Comparison of ENCODE assay signal across 1 cellular context in the genomic region with DNA sequence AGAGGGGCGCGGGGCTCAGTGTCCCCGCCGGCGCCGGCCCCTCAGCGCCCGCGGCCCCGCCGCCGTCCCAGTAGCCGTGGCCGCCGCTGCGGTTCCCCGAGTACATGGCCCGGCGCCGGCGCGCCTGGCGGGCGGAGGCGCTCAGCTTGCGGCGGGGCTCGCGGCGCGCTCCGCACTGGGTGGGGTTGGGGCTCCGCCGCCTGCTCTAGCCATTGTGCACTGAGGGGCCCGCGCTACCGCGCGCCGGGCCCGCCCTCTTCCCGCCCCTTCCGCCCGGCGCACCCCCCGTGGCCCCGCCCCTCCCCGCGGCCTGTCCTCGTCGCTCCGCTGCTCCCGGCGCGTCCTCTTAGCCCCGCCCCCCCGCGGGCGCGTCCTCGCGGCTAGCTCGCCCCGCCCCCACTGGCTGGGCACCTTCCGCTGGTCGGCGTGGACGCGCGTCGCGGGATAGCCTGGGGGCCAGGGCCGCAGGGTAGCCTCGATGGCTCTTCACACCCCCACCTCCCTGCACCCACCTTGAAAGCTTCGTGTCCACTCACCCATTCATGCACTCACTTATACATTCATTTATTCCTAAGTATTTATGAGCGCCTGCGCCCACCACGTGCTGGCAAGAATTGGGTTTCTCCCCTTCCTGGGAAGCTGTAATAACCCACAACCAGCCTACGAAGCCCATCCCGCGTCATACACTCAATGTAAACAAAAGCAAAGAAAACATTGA.
TF ChIP-seq lines count a peak whose summit lies in the region.

A gene with protein sequence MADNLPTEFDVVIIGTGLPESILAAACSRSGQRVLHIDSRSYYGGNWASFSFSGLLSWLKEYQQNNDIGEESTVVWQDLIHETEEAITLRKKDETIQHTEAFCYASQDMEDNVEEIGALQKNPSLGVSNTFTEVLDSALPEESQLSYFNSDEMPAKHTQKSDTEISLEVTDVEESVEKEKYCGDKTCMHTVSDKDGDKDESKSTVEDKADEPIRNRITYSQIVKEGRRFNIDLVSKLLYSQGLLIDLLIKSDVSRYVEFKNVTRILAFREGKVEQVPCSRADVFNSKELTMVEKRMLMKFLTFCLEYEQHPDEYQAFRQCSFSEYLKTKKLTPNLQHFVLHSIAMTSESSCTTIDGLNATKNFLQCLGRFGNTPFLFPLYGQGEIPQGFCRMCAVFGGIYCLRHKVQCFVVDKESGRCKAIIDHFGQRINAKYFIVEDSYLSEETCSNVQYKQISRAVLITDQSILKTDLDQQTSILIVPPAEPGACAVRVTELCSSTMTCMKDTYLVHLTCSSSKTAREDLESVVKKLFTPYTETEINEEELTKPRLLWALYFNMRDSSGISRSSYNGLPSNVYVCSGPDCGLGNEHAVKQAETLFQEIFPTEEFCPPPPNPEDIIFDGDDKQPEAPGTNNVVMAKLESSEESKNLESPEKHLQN (minus strand): TSS at position 221 of the 718 bp plus-strand sequence. CDS start 4,603 bp downstream, outside the sequence.
A gene with protein sequence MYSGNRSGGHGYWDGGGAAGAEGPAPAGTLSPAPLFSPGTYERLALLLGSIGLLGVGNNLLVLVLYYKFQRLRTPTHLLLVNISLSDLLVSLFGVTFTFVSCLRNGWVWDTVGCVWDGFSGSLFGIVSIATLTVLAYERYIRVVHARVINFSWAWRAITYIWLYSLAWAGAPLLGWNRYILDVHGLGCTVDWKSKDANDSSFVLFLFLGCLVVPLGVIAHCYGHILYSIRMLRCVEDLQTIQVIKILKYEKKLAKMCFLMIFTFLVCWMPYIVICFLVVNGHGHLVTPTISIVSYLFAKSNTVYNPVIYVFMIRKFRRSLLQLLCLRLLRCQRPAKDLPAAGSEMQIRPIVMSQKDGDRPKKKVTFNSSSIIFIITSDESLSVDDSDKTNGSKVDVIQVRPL (minus strand): TSS at position 221 of the 718 bp plus-strand sequence. CDS start 115 bp downstream, at position 106.

TF ChIP-seq in HEK293, 187 proteins besides CTCF, POLR2A, EP300 and RAD21 (continued from another document and continues in another):
- TF ChIP-seq, protein P1, sequence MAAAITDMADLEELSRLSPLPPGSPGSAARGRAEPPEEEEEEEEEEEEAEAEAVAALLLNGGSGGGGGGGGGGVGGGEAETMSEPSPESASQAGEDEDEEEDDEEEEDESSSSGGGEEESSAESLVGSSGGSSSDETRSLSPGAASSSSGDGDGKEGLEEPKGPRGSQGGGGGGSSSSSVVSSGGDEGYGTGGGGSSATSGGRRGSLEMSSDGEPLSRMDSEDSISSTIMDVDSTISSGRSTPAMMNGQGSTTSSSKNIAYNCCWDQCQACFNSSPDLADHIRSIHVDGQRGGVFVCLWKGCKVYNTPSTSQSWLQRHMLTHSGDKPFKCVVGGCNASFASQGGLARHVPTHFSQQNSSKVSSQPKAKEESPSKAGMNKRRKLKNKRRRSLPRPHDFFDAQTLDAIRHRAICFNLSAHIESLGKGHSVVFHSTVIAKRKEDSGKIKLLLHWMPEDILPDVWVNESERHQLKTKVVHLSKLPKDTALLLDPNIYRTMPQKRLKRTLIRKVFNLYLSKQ (tag by site-specific recombination; IDR thresholded peaks at IDR 0.05; ENCODE audit: borderline replicate concordance), result no peak
- TF ChIP-seq SP3 (tag by site-specific recombination; IDR thresholded peaks at IDR 0.05) (peak; percentile 60; the same call in 1 of the 2 replicates), ZNF785 (tag by site-specific recombination; IDR thresholded peaks at IDR 0.05) (0 out of 2 replicates have a peak, but pooled peaks have one; percentile 76), YY2 (tag by site-specific recombination; IDR thresholded peaks at IDR 0.05) (no peak), ZNF548 (tag by site-specific recombination; IDR thresholded peaks at IDR 0.05) (no peak), ZNF791 (tag by site-specific recombination; IDR thresholded peaks at IDR 0.05) (no peak), ZNF830 (tag by site-specific recombination; IDR thresholded peaks at IDR 0.05; ENCODE audit: low read depth) (no peak), SETDB1 (IDR thresholded peaks at IDR 0.05; ENCODE audit: insufficient read length, low read length) (no peak), ZNF292 (tag by site-specific recombination; IDR thresholded peaks at IDR 0.05; ENCODE audit: borderline replicate concordance, low read depth) (no peak), ZBTB7A (tag by site-specific recombination; IDR thresholded peaks at IDR 0.05; ENCODE audit: low read depth) (no peak), ZNF585B (tag by site-specific recombination; IDR thresholded peaks at IDR 0.05) (no peak), ZNF266 (tag by site-specific recombination; IDR thresholded peaks at IDR 0.05; ENCODE audit: low read depth) (no peak), ZNF792 (tag by site-specific recombination; IDR thresholded peaks at IDR 0.05) (no peak), TRIM28 (IDR thresholded peaks at IDR 0.05; ENCODE audit: borderline replicate concordance, low read length) (no peak), ZNF311 (tag by site-specific recombination; IDR thresholded peaks at IDR 0.05; ENCODE audit: borderline replicate concordance) (no peak), MZF1 (tag by site-specific recombination; IDR thresholded peaks at IDR 0.05; ENCODE audit: borderline replicate concordance) (no peak), ZNF324 (tag by site-specific recombination; IDR thresholded peaks at IDR 0.05) (peak; percentile 81; the same call in 1 of the 2 replicates), ZIC2 (tag by site-specific recombination; IDR thresholded peaks at IDR 0.05) (no peak), ZNF391 (tag by site-specific recombination; IDR thresholded peaks at IDR 0.05; ENCODE audit: borderline replicate concordance, low read depth) (peak; percentile 24; the same call in 1 of the 2 replicates)
- TF ChIP-seq, protein P2, sequence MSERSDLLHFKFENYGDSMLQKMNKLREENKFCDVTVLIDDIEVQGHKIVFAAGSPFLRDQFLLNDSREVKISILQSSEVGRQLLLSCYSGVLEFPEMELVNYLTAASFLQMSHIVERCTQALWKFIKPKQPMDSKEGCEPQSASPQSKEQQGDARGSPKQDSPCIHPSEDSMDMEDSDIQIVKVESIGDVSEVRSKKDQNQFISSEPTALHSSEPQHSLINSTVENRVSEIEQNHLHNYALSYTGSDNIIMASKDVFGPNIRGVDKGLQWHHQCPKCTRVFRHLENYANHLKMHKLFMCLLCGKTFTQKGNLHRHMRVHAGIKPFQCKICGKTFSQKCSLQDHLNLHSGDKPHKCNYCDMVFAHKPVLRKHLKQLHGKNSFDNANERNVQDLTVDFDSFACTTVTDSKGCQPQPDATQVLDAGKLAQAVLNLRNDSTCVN (tag by site-specific recombination; optimal IDR thresholded peaks at IDR 0.05), result peak; percentile 89
- TF ChIP-seq, protein P3, sequence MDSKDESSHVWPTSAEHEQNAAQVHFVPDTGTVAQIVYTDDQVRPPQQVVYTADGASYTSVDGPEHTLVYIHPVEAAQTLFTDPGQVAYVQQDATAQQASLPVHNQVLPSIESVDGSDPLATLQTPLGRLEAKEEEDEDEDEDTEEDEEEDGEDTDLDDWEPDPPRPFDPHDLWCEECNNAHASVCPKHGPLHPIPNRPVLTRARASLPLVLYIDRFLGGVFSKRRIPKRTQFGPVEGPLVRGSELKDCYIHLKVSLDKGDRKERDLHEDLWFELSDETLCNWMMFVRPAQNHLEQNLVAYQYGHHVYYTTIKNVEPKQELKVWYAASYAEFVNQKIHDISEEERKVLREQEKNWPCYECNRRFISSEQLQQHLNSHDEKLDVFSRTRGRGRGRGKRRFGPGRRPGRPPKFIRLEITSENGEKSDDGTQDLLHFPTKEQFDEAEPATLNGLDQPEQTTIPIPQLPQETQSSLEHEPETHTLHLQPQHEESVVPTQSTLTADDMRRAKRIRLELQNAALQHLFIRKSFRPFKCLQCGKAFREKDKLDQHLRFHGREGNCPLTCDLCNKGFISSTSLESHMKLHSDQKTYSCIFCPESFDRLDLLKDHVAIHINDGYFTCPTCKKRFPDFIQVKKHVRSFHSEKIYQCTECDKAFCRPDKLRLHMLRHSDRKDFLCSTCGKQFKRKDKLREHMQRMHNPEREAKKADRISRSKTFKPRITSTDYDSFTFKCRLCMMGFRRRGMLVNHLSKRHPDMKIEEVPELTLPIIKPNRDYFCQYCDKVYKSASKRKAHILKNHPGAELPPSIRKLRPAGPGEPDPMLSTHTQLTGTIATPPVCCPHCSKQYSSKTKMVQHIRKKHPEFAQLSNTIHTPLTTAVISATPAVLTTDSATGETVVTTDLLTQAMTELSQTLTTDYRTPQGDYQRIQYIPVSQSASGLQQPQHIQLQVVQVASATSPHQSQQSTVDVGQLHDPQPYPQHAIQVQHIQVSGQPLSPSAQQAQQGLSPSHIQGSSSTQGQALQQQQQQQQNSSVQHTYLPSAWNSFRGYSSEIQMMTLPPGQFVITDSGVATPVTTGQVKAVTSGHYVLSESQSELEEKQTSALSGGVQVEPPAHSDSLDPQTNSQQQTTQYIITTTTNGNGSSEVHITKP (tag by site-specific recombination; IDR thresholded peaks at IDR 0.05), result peak; percentile 33; the same call in 1 of the 2 replicates
- TF ChIP-seq, protein P4, sequence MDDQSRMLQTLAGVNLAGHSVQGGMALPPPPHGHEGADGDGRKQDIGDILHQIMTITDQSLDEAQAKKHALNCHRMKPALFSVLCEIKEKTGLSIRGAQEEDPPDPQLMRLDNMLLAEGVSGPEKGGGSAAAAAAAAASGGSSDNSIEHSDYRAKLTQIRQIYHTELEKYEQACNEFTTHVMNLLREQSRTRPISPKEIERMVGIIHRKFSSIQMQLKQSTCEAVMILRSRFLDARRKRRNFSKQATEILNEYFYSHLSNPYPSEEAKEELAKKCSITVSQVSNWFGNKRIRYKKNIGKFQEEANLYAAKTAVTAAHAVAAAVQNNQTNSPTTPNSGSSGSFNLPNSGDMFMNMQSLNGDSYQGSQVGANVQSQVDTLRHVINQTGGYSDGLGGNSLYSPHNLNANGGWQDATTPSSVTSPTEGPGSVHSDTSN (CRISPR knock-in tag; IDR thresholded peaks at IDR 0.05), result peak; percentile 48; the same call in 1 of the 2 replicates
- TF ChIP-seq, protein P5, sequence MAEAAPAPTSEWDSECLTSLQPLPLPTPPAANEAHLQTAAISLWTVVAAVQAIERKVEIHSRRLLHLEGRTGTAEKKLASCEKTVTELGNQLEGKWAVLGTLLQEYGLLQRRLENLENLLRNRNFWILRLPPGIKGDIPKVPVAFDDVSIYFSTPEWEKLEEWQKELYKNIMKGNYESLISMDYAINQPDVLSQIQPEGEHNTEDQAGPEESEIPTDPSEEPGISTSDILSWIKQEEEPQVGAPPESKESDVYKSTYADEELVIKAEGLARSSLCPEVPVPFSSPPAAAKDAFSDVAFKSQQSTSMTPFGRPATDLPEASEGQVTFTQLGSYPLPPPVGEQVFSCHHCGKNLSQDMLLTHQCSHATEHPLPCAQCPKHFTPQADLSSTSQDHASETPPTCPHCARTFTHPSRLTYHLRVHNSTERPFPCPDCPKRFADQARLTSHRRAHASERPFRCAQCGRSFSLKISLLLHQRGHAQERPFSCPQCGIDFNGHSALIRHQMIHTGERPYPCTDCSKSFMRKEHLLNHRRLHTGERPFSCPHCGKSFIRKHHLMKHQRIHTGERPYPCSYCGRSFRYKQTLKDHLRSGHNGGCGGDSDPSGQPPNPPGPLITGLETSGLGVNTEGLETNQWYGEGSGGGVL (tag by site-specific recombination; IDR thresholded peaks at IDR 0.05), result no peak
- TF ChIP-seq, protein P6, sequence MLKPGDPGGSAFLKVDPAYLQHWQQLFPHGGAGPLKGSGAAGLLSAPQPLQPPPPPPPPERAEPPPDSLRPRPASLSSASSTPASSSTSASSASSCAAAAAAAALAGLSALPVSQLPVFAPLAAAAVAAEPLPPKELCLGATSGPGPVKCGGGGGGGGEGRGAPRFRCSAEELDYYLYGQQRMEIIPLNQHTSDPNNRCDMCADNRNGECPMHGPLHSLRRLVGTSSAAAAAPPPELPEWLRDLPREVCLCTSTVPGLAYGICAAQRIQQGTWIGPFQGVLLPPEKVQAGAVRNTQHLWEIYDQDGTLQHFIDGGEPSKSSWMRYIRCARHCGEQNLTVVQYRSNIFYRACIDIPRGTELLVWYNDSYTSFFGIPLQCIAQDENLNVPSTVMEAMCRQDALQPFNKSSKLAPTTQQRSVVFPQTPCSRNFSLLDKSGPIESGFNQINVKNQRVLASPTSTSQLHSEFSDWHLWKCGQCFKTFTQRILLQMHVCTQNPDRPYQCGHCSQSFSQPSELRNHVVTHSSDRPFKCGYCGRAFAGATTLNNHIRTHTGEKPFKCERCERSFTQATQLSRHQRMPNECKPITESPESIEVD (tag by site-specific recombination; IDR thresholded peaks at IDR 0.05), result no peak
- TF ChIP-seq, protein P7, sequence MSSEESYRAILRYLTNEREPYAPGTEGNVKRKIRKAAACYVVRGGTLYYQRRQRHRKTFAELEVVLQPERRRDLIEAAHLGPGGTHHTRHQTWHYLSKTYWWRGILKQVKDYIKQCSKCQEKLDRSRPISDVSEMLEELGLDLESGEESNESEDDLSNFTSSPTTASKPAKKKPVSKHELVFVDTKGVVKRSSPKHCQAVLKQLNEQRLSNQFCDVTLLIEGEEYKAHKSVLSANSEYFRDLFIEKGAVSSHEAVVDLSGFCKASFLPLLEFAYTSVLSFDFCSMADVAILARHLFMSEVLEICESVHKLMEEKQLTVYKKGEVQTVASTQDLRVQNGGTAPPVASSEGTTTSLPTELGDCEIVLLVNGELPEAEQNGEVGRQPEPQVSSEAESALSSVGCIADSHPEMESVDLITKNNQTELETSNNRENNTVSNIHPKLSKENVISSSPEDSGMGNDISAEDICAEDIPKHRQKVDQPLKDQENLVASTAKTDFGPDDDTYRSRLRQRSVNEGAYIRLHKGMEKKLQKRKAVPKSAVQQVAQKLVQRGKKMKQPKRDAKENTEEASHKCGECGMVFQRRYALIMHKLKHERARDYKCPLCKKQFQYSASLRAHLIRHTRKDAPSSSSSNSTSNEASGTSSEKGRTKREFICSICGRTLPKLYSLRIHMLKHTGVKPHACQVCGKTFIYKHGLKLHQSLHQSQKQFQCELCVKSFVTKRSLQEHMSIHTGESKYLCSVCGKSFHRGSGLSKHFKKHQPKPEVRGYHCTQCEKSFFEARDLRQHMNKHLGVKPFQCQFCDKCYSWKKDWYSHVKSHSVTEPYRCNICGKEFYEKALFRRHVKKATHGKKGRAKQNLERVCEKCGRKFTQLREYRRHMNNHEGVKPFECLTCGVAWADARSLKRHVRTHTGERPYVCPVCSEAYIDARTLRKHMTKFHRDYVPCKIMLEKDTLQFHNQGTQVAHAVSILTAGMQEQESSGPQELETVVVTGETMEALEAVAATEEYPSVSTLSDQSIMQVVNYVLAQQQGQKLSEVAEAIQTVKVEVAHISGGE (tag by site-specific recombination; conservative IDR thresholded peaks at IDR 0.05; ENCODE audit: low read depth), result 0 out of 2 replicates have a peak, but pooled peaks have one; percentile 32
- TF ChIP-seq, protein P8, sequence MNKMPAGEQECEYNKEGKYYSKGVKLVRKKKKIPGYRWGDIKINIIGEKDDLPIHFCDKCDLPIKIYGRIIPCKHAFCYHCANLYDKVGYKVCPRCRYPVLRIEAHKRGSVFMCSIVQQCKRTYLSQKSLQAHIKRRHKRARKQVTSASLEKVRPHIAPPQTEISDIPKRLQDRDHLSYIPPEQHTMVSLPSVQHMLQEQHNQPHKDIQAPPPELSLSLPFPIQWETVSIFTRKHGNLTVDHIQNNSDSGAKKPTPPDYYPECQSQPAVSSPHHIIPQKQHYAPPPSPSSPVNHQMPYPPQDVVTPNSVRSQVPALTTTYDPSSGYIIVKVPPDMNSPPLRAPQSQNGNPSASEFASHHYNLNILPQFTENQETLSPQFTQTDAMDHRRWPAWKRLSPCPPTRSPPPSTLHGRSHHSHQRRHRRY (tag by site-specific recombination; IDR thresholded peaks at IDR 0.05), result no peak
- TF ChIP-seq, protein P9, sequence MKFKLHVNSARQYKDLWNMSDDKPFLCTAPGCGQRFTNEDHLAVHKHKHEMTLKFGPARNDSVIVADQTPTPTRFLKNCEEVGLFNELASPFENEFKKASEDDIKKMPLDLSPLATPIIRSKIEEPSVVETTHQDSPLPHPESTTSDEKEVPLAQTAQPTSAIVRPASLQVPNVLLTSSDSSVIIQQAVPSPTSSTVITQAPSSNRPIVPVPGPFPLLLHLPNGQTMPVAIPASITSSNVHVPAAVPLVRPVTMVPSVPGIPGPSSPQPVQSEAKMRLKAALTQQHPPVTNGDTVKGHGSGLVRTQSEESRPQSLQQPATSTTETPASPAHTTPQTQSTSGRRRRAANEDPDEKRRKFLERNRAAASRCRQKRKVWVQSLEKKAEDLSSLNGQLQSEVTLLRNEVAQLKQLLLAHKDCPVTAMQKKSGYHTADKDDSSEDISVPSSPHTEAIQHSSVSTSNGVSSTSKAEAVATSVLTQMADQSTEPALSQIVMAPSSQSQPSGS (tag by site-specific recombination; IDR thresholded peaks at IDR 0.05; ENCODE audit: low read depth), result no peak
